ENCODE assay signal across 21 cellular contexts in genomic region chr15:70186152-70186551, GRCh38.
DNase-seq lines count a peak whose midpoint lies in the region; ATAC-seq and TF ChIP-seq lines count a peak whose summit lies in the region.
"Had no signal": no experiment of that assay in that cellular context is flagged by ENCODE, and none has a peak within 500 bp of the region (broad histone marks: within the 10 kb centered on the region; RNA-seq: fewer than 3 reads in every experiment).

No MANE protein-coding gene starts in this region.

- no peak overlapping the region for H2AFZ ChIP-seq in smooth muscle cell (ENCODE audit: low read depth)

- H3K9ac ChIP-seq in smooth muscle cell (ENCODE audit: low read depth) = no peak overlapping the region

- no peaks in the 10 kb centered on the region for H3K9me3 ChIP-seq in smooth muscle cell (replicated peaks; ENCODE audit: low read depth)
- H3K9me3 ChIP-seq: adrenal gland, prostate gland, suprapubic skin had no signal

- peak overlapping the region; percentile 66 for H3K4me2 ChIP-seq in smooth muscle cell

- DNase-seq in DMS 273 treated with DMSO at 0.1 percent for 48 hours (lab: John Stamatoyannopoulos, UW) (peak; percentile 42), NCI-H2171 treated with DMSO at 0.1 percent for 48 hours (lab: John Stamatoyannopoulos, UW) (peak; percentile 78), germinal center (ENCODE audit: low spot score) (peak; percentile 34), smooth muscle cell (lab: John Stamatoyannopoulos, UW; ENCODE audit: unreplicated experiment) (no peak), HuH-7.5 (ENCODE audit: low spot score) (no peak)
- DNase-seq: activated CD4-positive, alpha-beta T cell treated with anti-CD3 and anti-CD28 coated beads, Interleukin-2, amount 10 ng/mL, durations not matched to agents 24 days and 14 days; activated CD8-positive, alpha-beta memory T cell treated with anti-CD3 and anti-CD28 coated beads, Interleukin-2, amount 50 U/mL, for 48 hours; activated gamma-delta T cell; adrenal gland; COR-L47; foreskin fibroblast; GOT3; hypothalamus; NCI-H146; NCI-H2227 treated with DMSO at 0.1 percent for 48 hours; nephron progenitor cell; stimulated activated CD4-positive, alpha-beta T cell treated with anti-CD3 and anti-CD28 coated beads, Interleukin-12 subunit alpha, Interleukin-12 subunit beta, amount 100 ng/mL, for 4 hours had no signal

- no peaks in the 10 kb centered on the region for H3K36me3 ChIP-seq in smooth muscle cell (ENCODE audit: low read depth)
- H3K36me3 ChIP-seq: adrenal gland, prostate gland, suprapubic skin had no signal

- H3K4me3 ChIP-seq in smooth muscle cell = no peak overlapping the region
- H3K4me3 ChIP-seq: adrenal gland, prostate gland, suprapubic skin had no signal

- no peak for TF ChIP-seq CTCF in smooth muscle cell (IDR thresholded peaks at IDR 0.05; ENCODE audit: borderline replicate concordance, insufficient read depth, poor library complexity, severe bottlenecking)

- no peaks in the 10 kb centered on the region for H3K79me2 ChIP-seq in smooth muscle cell (ENCODE audit: low read depth)

- no peaks in the 10 kb centered on the region for H3F3A ChIP-seq in smooth muscle cell (ENCODE audit: low read depth)

- H3K4me1 ChIP-seq in smooth muscle cell (ENCODE audit: low read depth) = peaks cover 11% of the 10 kb centered on the region
- H3K4me1 ChIP-seq: adrenal gland, prostate gland had no signal

- H3K27ac ChIP-seq in smooth muscle cell (ENCODE audit: low read depth) = no peak overlapping the region
- H3K27ac ChIP-seq: adrenal gland, prostate gland, suprapubic skin had no signal

- no peaks in the 10 kb centered on the region for H4K20me1 ChIP-seq in smooth muscle cell (ENCODE audit: low read depth)

- ATAC-seq in GM21390 (IDR thresholded peaks at IDR 0.05; ENCODE audit: unreplicated experiment) (no peak), HG02852 (IDR thresholded peaks at IDR 0.05; ENCODE audit: unreplicated experiment) (no peak)

- WGBS in smooth muscle cell (ENCODE audit: low lambda C conversion rate) = 71% methylated on average over 6 of the region's 6 CpGs

- no peaks in the 10 kb centered on the region for H3K27me3 ChIP-seq in smooth muscle cell (ENCODE audit: low read depth)
- H3K27me3 ChIP-seq: adrenal gland, suprapubic skin had no signal

Comparison
In these comparisons a context has a peak if more than half of its experiments do, and no peak if none do; other contexts are left out.
1. DNase-seq: peak in DMS 273 treated with DMSO at 0.1 percent for 48 hours (single experiment), NCI-H2171 treated with DMSO at 0.1 percent for 48 hours (single experiment) and germinal center (single experiment); none in smooth muscle cell (single experiment) and HuH-7.5 (single experiment).